Comparison of ENCODE assay signal across 13 cellular contexts in the genomic region with DNA sequence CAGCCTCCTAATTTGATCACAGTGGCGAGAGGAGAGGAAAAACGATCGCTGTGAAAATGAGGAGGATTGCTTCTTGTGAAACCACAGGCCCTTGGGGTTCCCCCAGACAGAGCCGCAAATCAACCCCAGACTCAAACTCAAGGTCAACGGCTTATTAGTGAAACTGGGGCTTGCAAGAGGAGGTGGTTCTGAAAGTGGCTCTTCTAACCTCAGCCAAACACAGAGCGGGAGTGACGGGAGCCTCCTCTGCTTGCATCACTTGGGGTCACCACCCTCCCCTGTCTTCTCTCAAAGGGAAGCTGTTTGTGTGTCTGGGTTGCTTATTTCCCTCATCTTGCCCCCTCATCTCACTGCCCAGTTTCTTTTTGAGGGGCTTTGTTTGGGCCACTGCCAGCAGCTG. TPM values are rescaled to one million over a fixed set of nuclear protein-coding genes. Genes with fewer than 3 reads are reported as not detected.
DNase-seq lines count a peak whose midpoint lies in the region; ATAC-seq lines count a peak whose summit lies in the region.
"Had no signal": no experiment of that assay in that cellular context is flagged by ENCODE, and none has a peak within 500 bp of the region (broad histone marks: within the 10 kb centered on the region; RNA-seq: fewer than 3 reads in every experiment).

No MANE protein-coding gene starts in this region.

- H3K27ac ChIP-seq in GM23248, result no peak overlapping the region

- H4K20me1 ChIP-seq in GM23248 (ENCODE audit: insufficient read depth), result no peaks in the 10 kb centered on the region

- H3K36me3 ChIP-seq in GM23248 (ENCODE audit: low read depth), result no peaks in the 10 kb centered on the region

- no peaks in the 10 kb centered on the region for H3K4me1 ChIP-seq in GM23248 (ENCODE audit: insufficient read depth)

- ATAC-seq in GM21526 (IDR thresholded peaks at IDR 0.05; ENCODE audit: low FRiP score, unreplicated experiment) (peak; percentile 73), HG03520 (IDR thresholded peaks at IDR 0.05; ENCODE audit: unreplicated experiment) (peak; percentile 91)
- ATAC-seq: WTC11 had no signal

- H3K27me3 ChIP-seq in GM23248 (replicated peaks; ENCODE audit: insufficient read depth), result no peaks in the 10 kb centered on the region

- H3K9me3 ChIP-seq in GM23248 (ENCODE audit: low read depth), result no peaks in the 10 kb centered on the region

- H3K4me2 ChIP-seq in GM23248 (ENCODE audit: unreplicated experiment), result no peak overlapping the region

- in situ Hi-C loops in GM23248 (cut with MboI), result no loop called here

- no peak overlapping the region for H2AFZ ChIP-seq in GM23248

- WGBS in GM23248 (ENCODE audit: low coverage in 1 of 2, low lambda C conversion rate in 2 of 2, missing lambda C conversion rate in 2 of 2), 2 experiments, result 43 to 53% methylated on average over 7 of the region's 7 CpGs

- no peak overlapping the region for H3K4me3 ChIP-seq in GM23248

- no peaks in the 10 kb centered on the region for H3K79me2 ChIP-seq in GM23248 (ENCODE audit: insufficient read depth)

- H3F3A ChIP-seq in GM23248 (ENCODE audit: insufficient read depth), result no peaks in the 10 kb centered on the region

- H3K9ac ChIP-seq in GM23248, result no peak overlapping the region

- no peaks in the 10 kb centered on the region for H3K9me2 ChIP-seq in GM23248 (ENCODE audit: insufficient read depth)

- peak; percentile 46 to 61 for DNase-seq in activated CD4-positive, alpha-beta T cell treated with anti-CD3 and anti-CD28 coated beads, Interleukin-2, amount 50 U/mL, for 48 hours
- no peak for DNase-seq in activated CD4-positive, alpha-beta T cell treated with anti-CD3 and anti-CD28 coated beads, Interleukin-2, amount 50 U/mL, for 4 hours
- peak in 2 of 3 experiments; percentile 2 to 25 for DNase-seq in stimulated activated CD4-positive, alpha-beta T cell treated with anti-CD3 and anti-CD28 coated beads, TNF-alpha, amount 100 ng/mL, for 24 hours (ENCODE audit: low read depth in 3 of 3)
- DNase-seq in 8988T (no peak), GM23248 (no peak)
- no peak for DNase-seq in effector CD8-positive, alpha-beta T cell (lab: John Stamatoyannopoulos, UW)
- DNase-seq: kidney had no signal

RNA-seq across cellular contexts. Expression of a gene that starts 28.7 kb away (rescaled TPM):
- total RNA-seq in GM23248 (2014; rRNA removed; shearing (Covaris generic)), result 17.2 and 20.2 TPM in 2 replicates
- polyA plus RNA-seq in GM23248 (2016; fragmentation: Nextera tagmentation; extraction: Ambion mirVana), result 14.4 and 15.0 TPM in 2 replicates

RNA-seq across cellular contexts. Expression of a gene that starts 37.7 kb away (rescaled TPM):
- total RNA-seq in GM23248 (2014; rRNA removed; shearing (Covaris generic)), result not detected in 2 replicates
- polyA plus RNA-seq in GM23248 (2016; fragmentation: Nextera tagmentation; extraction: Ambion mirVana), result not detected in 2 replicates
- total RNA-seq: fibroblast of lung, LHCN-M2, OCI-LY7 had no signal
- polyA plus RNA-seq: fibroblast of lung had no signal

Comparison
In these comparisons a context has a peak if more than half of its experiments do, and no peak if none do; other contexts are left out.
1. DNase-seq: peak in activated CD4-positive, alpha-beta T cell treated with anti-CD3 and anti-CD28 coated beads, Interleukin-2, amount 50 U/mL, for 48 hours (2 of 2) and stimulated activated CD4-positive, alpha-beta T cell treated with anti-CD3 and anti-CD28 coated beads, TNF-alpha, amount 100 ng/mL, for 24 hours (2 of 3); none in activated CD4-positive, alpha-beta T cell treated with anti-CD3 and anti-CD28 coated beads, Interleukin-2, amount 50 U/mL, for 4 hours (0 of 2), 8988T (single experiment), GM23248 (single experiment) and effector CD8-positive, alpha-beta T cell (single experiment).